Comparison of ENCODE assay signal across 24 cellular contexts in genomic region chr2:41182961-41183360, GRCh38.
"Had no signal": no experiment of that assay in that cellular context is flagged by ENCODE, and none has a peak within 500 bp of the region (broad histone marks: within the 10 kb centered on the region; RNA-seq: fewer than 3 reads in every experiment).

No MANE protein-coding gene starts in this region.

- H3K36me3 ChIP-seq: esophagus squamous epithelium, heart right ventricle, left lung, ovary, sigmoid colon, stomach, thyroid gland had no signal

- H3K27me3 ChIP-seq: esophagus squamous epithelium, heart right ventricle, left lung, ovary, sigmoid colon, stomach, thyroid gland had no signal

- H3K4me3 ChIP-seq: esophagus squamous epithelium, heart right ventricle, left lung, ovary, psoas muscle, sigmoid colon, stomach, thyroid gland had no signal

- ATAC-seq: effector memory CD8-positive, alpha-beta T cell; heart right ventricle; left cardiac atrium; left lung; natural killer cell; psoas muscle; right cardiac atrium; stimulated activated effector memory CD8-positive, alpha-beta T cell treated with anti-CD3 and anti-CD28 coated beads, Interleukin-12 subunit alpha, Interleukin-12 subunit beta, amount 100 ng/mL, for 72 hours had no signal

- DNase-seq: cortex of kidney; effector memory CD8-positive, alpha-beta T cell; erythroblast; esophagus squamous epithelium; foreskin melanocyte; glutamatergic neuron; heart right ventricle; hippocampal formation; left cardiac atrium; left lung; mesendoderm; natural killer cell; occipital lobe; ovary; posterior cingulate gyrus; psoas muscle; right cardiac atrium; sigmoid colon; stimulated activated CD4-positive, alpha-beta T cell treated with anti-CD3 and anti-CD28 coated beads, Interleukin-2, amount 100 ng/mL, for 24 hours; stimulated activated CD4-positive, alpha-beta T cell treated with anti-CD3 and anti-CD28 coated beads, Interleukin-4, amount 100 ng/mL, for 24 hours; stimulated activated naive CD4-positive, alpha-beta T cell treated with Interleukin-2 at 50 U/mL for 16 hours; stomach; thyroid gland had no signal

- H3K27ac ChIP-seq: esophagus squamous epithelium, heart right ventricle, left lung, ovary, psoas muscle, sigmoid colon, stomach, thyroid gland had no signal

- H3K9me3 ChIP-seq: esophagus squamous epithelium, left lung, ovary, psoas muscle, sigmoid colon, thyroid gland had no signal

- H3K4me1 ChIP-seq: esophagus squamous epithelium, left lung, psoas muscle, sigmoid colon, stomach, thyroid gland had no signal
